8 cellular contexts compared by ENCODE assay signal in the genomic region with DNA sequence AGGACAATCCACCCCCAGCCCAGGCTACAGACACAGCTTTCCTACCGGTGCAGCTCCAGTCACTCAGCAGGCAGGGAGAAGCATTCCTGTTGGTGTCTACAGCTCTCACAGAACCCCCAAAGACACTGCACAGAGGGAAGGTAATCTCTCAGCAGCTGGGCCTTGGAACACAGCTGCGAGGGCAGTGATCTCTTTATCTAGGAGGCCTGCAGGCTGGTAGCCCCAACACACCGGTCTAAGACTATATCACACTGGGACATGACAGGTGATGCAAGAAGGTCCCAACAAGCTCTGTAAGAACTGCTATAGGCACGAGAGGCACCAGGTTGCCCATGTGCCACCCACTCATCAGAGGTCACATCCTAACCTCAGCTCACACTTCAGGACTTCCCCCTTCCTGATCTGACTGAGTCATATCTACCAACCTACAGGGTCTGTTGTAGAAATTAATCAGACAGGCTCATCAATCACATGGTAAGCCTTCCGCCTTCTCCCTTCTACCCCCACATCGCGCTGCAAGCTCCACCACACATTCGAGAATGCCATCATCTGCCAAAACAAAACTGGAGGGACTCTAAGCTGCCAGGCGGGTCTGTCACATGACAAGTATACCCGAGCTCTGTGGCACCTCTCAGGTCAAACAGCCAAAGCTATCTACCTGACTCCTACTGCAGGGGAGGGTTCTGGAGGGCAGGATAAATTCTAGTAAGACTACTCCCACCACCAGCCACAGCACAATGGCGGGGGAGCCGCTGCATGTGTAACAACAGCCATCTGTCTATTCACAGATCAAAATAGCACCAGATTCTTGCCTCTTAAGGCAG. TPM values are rescaled to one million over a fixed set of nuclear protein-coding genes. Genes with fewer than 3 reads are reported as not detected.
DNase-seq lines count a peak whose midpoint lies in the region; ATAC-seq and TF ChIP-seq lines count a peak whose summit lies in the region.

No MANE protein-coding gene starts in this region.

- POLR2A ChIA-PET in HCT116 (lab: Charles Lee) = interaction anchor here (0.5 to 1.4 kb wide), 3 partner anchors 9 to 318 kb away, joined by 3 to 6 read pairs (median 5); no protein-coding TSS in a partner anchor
- POLR2A ChIA-PET in HEK293T (lab: Yijun Ruan, JAX) = no interaction called here

- H3K9me3 ChIP-seq in HCT116 (ENCODE audit: control insufficient read depth in 1 of 2, insufficient read depth in 1 of 2, low read depth in 1 of 2, low read length in 2 of 2) (no peaks in the 10 kb centered on the region), esophagus muscularis mucosa (no peaks in the 10 kb centered on the region)

- H3K4me2 ChIP-seq in HCT116 (ENCODE audit: low read length) = no peak overlapping the region

- peak overlapping the region; percentile 50 for H3K4me3 Mint-ChIP-seq in activated CD8-positive, alpha-beta memory T cell treated with anti-CD3 and anti-CD28 coated beads, Interleukin-2, amount 10 ng/mL, durations not matched to agents 7 days and 5 days

- no peak; the same call in 1 of the 2 replicates for ATAC-seq in HCT116
- peak; percentile 75 for ATAC-seq in activated CD8-positive, alpha-beta memory T cell treated with anti-CD3 and anti-CD28 coated beads, Interleukin-2, amount 10 ng/mL, durations not matched to agents 7 days and 5 days

- peaks cover 7 to 23% of the 10 kb centered on the region in 2 experiments; a peak in 3 of 4 replicates for H3K4me1 ChIP-seq in HCT116 (ENCODE audit: control insufficient read depth in 1 of 2, insufficient read depth in 2 of 2, low read length in 2 of 2)
- peaks cover 70 to 96% (median 91%) of the 10 kb centered on the region in 4 donors for H3K4me1 ChIP-seq in esophagus muscularis mucosa

- no TSS peak for BruUV-seq in HCT116 (replicated peaks; lab: Mats Ljungman, UMichigan)

- H3K27ac ChIP-seq in HCT116 (ENCODE audit: low read depth, low read length) = no peak overlapping the region
- H3K27ac ChIP-seq in esophagus muscularis mucosa (replicated peaks in 1 of 4) = peak overlapping the region; percentile 35 to 82 (median 67)

- no peak for TF ChIP-seq EP300 in esophagus muscularis mucosa (IDR thresholded peaks at IDR 0.05)

- H3K4me3 ChIP-seq in GM06990 (replicated peaks; ENCODE audit: low read depth, low read length) = peak overlapping the region; percentile 6; the same call in 1 of the 2 replicates
- H3K4me3 ChIP-seq in HCT116 (replicated peaks in 1 of 2; ENCODE audit: low read depth in 1 of 2, low read length in 2 of 2) = no peak overlapping the region
- H3K4me3 ChIP-seq in esophagus muscularis mucosa = no peak overlapping the region

- no peak for TF ChIP-seq POLR2A in HCT116 (IDR thresholded peaks at IDR 0.05; ENCODE audit: borderline replicate concordance, extremely low read depth, insufficient read depth, insufficient read length)
- no peak for TF ChIP-seq POLR2A in esophagus muscularis mucosa (IDR thresholded peaks at IDR 0.05; ENCODE audit: low read depth)

- peak; percentile 80 for DNase-seq in GM06990 (ENCODE audit: extremely low read depth, insufficient read length)
- no peak for DNase-seq in HCT116 (ENCODE audit: low read depth, low spot score)
- peak; percentile 14 for DNase-seq in NCI-H2107 (lab: John Stamatoyannopoulos, UW)
- peak; percentile 87 for DNase-seq in activated CD8-positive, alpha-beta memory T cell treated with anti-CD3 and anti-CD28 coated beads, Interleukin-2, amount 10 ng/mL, durations not matched to agents 7 days and 5 days
- DNase-seq in esophagus muscularis mucosa (ENCODE audit: extremely low spot score) = no peak
- DNase-seq in stimulated activated CD4-positive, alpha-beta T cell treated with anti-CD3 and anti-CD28 coated beads, Interleukin-12 subunit alpha, Interleukin-12 subunit beta, amount 100 ng/mL, for 24 hours (ENCODE audit: low read depth in 2 of 2) = peak; percentile 54 to 66
- no peak for DNase-seq in iPS-NIHi7 (ENCODE audit: extremely low spot score)
- DNase-seq in HEK293T (ENCODE audit: extremely low spot score) = no peak

- no peak overlapping the region for H2AFZ ChIP-seq in HCT116 (ENCODE audit: low read depth, low read length, poor library complexity, severe bottlenecking)

- H3K79me2 ChIP-seq in HCT116 (ENCODE audit: insufficient read depth, low read length) = no peaks in the 10 kb centered on the region; the same call in 1 of the 2 replicates

- TF ChIP-seq RAD21 in HCT116 (IDR thresholded peaks at IDR 0.05; ENCODE audit: low read depth) = no peak

- peaks cover 17% of the 10 kb centered on the region for H3K36me3 Mint-ChIP-seq in activated CD8-positive, alpha-beta memory T cell treated with anti-CD3 and anti-CD28 coated beads, Interleukin-2, amount 10 ng/mL, durations not matched to agents 7 days and 5 days

- H4K20me1 ChIP-seq in HCT116 (ENCODE audit: insufficient read depth) = no peaks in the 10 kb centered on the region

- CTCF ChIA-PET in HCT116 (lab: Charles Lee) = interaction anchor here (0.5 to 5.0 kb wide), 5 partner anchors 13 to 155 kb away, joined by 3 to 25 read pairs (median 4); no protein-coding TSS in a partner anchor
- CTCF ChIA-PET in activated CD8-positive, alpha-beta memory T cell treated with anti-CD3 and anti-CD28 coated beads, Interleukin-2, amount 10 ng/mL, durations not matched to agents 7 days and 5 days (lab: Charles Lee) = interaction anchor here (0.8 to 9.0 kb wide), 16 partner anchors 10 to 178 kb away, joined by 3 to 106 read pairs (median 10); no protein-coding TSS in a partner anchor
- CTCF ChIA-PET in HEK293T (lab: Yijun Ruan, JAX) = interaction anchor here (0.6 to 2.3 kb wide), 3 partner anchors 10 to 27 kb away, joined by 3 to 6 read pairs (median 5); no protein-coding TSS in a partner anchor

- H3K36me3 ChIP-seq in GM06990 (ENCODE audit: control insufficient read depth, insufficient read depth, low read length) (no peaks in the 10 kb centered on the region), HCT116 (ENCODE audit: control insufficient read depth in 1 of 2, insufficient read depth in 2 of 2, low read length in 2 of 2) (no peaks in the 10 kb centered on the region), esophagus muscularis mucosa (no peaks in the 10 kb centered on the region)

- no peak for TF ChIP-seq CTCF in GM06990 (IDR thresholded peaks at IDR 0.05; ENCODE audit: insufficient read depth, low read length, poor library complexity, severe bottlenecking)
- no peak for TF ChIP-seq CTCF in HCT116 (IDR thresholded peaks at IDR 0.05 in 2 of 3, conservative IDR thresholded peaks at IDR 0.05 in 1 of 3; ENCODE audit: borderline replicate concordance in 1 of 3, insufficient read depth in 1 of 3, low read depth in 2 of 3, low read length in 2 of 3)
- no peak for TF ChIP-seq CTCF in esophagus muscularis mucosa (IDR thresholded peaks at IDR 0.05)

- peak overlapping the region; percentile 91 for H3K27ac Mint-ChIP-seq in activated CD8-positive, alpha-beta memory T cell treated with anti-CD3 and anti-CD28 coated beads, Interleukin-2, amount 10 ng/mL, durations not matched to agents 7 days and 5 days

- H3K9me2 ChIP-seq in HCT116 (ENCODE audit: insufficient read depth) = no peaks in the 10 kb centered on the region

- H3K9me3 Mint-ChIP-seq in activated CD8-positive, alpha-beta memory T cell treated with anti-CD3 and anti-CD28 coated beads, Interleukin-2, amount 10 ng/mL, durations not matched to agents 7 days and 5 days (ENCODE audit: low read depth) = no peaks in the 10 kb centered on the region

- 73% methylated on average over 11 of the region's 12 CpGs for WGBS in esophagus muscularis mucosa

- intact Hi-C loops in HCT116 (cut with micrococcal nuclease) (no loop called here), esophagus muscularis mucosa (cut with DNase I) (no loop called here)

- no peak overlapping the region for H3K9ac ChIP-seq in HCT116 (ENCODE audit: low read length)

- H3K27me3 ChIP-seq in GM06990 (replicated peaks; ENCODE audit: control insufficient read depth, insufficient read depth, low read length) (no peaks in the 10 kb centered on the region), HCT116 (ENCODE audit: insufficient read depth, low read length) (no peaks in the 10 kb centered on the region), esophagus muscularis mucosa (no peaks in the 10 kb centered on the region)

- no peaks in the 10 kb centered on the region for H3K27me3 Mint-ChIP-seq in activated CD8-positive, alpha-beta memory T cell treated with anti-CD3 and anti-CD28 coated beads, Interleukin-2, amount 10 ng/mL, durations not matched to agents 7 days and 5 days

- H3K4me1 Mint-ChIP-seq in activated CD8-positive, alpha-beta memory T cell treated with anti-CD3 and anti-CD28 coated beads, Interleukin-2, amount 10 ng/mL, durations not matched to agents 7 days and 5 days = peaks cover 91% of the 10 kb centered on the region

- RAD21 ChIA-PET in HCT116 (lab: Charles Lee; ENCODE audit: low non-redundant PET in 1 of 2, low total read pairs in 2 of 2, uncharacterized antibody in 2 of 2, unreplicated experiment in 2 of 2) = no interaction called here

TF ChIP-seq in HCT116, 20 proteins besides CTCF, POLR2A, EP300 and RAD21:
- TF ChIP-seq EGR1 (IDR thresholded peaks at IDR 0.05; ENCODE audit: low read depth) (peak; percentile 69), ELF1 (IDR thresholded peaks at IDR 0.05; ENCODE audit: borderline replicate concordance, low read depth) (no peak)

TF ChIP-seq in HEK293T, 16 proteins besides CTCF, POLR2A, EP300 and RAD21 (continues in another document):
- TF ChIP-seq TARDBP (IDR thresholded peaks at IDR 0.05) (no peak), CTBP1 (IDR thresholded peaks at IDR 0.05; ENCODE audit: borderline replicate concordance) (no peak), FOXA1 (IDR thresholded peaks at IDR 0.05) (no peak), ZNF384 (IDR thresholded peaks at IDR 0.05) (no peak), FOXK2 (IDR thresholded peaks at IDR 0.05) (no peak), HDGF (IDR thresholded peaks at IDR 0.05; ENCODE audit: borderline replicate concordance) (no peak), SP1 (IDR thresholded peaks at IDR 0.05) (no peak), ARNT (IDR thresholded peaks at IDR 0.05) (no peak), SUZ12 (IDR thresholded peaks at IDR 0.05) (no peak), FOXM1 (IDR thresholded peaks at IDR 0.05; ENCODE audit: borderline replicate concordance) (no peak), BHLHE40 (IDR thresholded peaks at IDR 0.05; ENCODE audit: borderline replicate concordance) (no peak), ELF4 (IDR thresholded peaks at IDR 0.05) (no peak)

RNA-seq across cellular contexts. Expression of gene FAM53B, which starts 26.1 kb away (rescaled TPM):
- 19.6 TPM for total RNA-seq in HCT116 (2021; ENCODE audit: unreplicated experiment)
- 7.9 and 9.7 TPM in 2 replicates for polyA plus RNA-seq in HCT116 (2012)
- 10 to 100 TPM; 33.5 to 45.5 TPM for total RNA-seq in activated CD8-positive, alpha-beta memory T cell treated with anti-CD3 and anti-CD28 coated beads, Interleukin-2, amount 10 ng/mL, durations not matched to agents 7 days and 5 days
- 10 to 100 TPM; 25.2 to 43.3 (median 34.7) TPM for total RNA-seq in esophagus muscularis mucosa

Comparison
In these comparisons a context has a peak if more than half of its experiments do, and no peak if none do; other contexts are left out.
1. DNase-seq: peak in GM06990 (single experiment), NCI-H2107 (single experiment), activated CD8-positive, alpha-beta memory T cell treated with anti-CD3 and anti-CD28 coated beads, Interleukin-2, amount 10 ng/mL, durations not matched to agents 7 days and 5 days (single experiment) and stimulated activated CD4-positive, alpha-beta T cell treated with anti-CD3 and anti-CD28 coated beads, Interleukin-12 subunit alpha, Interleukin-12 subunit beta, amount 100 ng/mL, for 24 hours (2 of 2); none in HCT116 (single experiment), esophagus muscularis mucosa (single experiment), iPS-NIHi7 (single experiment) and HEK293T (single experiment).